1 cellular context compared by ENCODE assay signal in genomic region chr15:37206690-37207089, GRCh38.
TF ChIP-seq lines count a peak whose summit lies in the region.

No MANE protein-coding gene starts in this region.

TF ChIP-seq in HepG2, 621 proteins besides CTCF, POLR2A, EP300 and RAD21 (continued from another document):
- TF ChIP-seq AFF4 (CRISPR knock-in tag; IDR thresholded peaks at IDR 0.05) (no peak), MTA3 (CRISPR knock-in tag; IDR thresholded peaks at IDR 0.05) (no peak), NFKB2 (CRISPR knock-in tag; IDR thresholded peaks at IDR 0.05; ENCODE audit: borderline replicate concordance) (no peak), TBX2 (CRISPR knock-in tag; IDR thresholded peaks at IDR 0.05; ENCODE audit: borderline replicate concordance) (no peak), TBL1XR1 (IDR thresholded peaks at IDR 0.05; ENCODE audit: borderline replicate concordance, low read length, partially characterized antibody) (no peak), ZMYM4 (CRISPR knock-in tag; IDR thresholded peaks at IDR 0.05) (no peak), FOXA3 (CRISPR knock-in tag; IDR thresholded peaks at IDR 0.05) (peak; percentile 51), PAF1 (CRISPR knock-in tag; IDR thresholded peaks at IDR 0.05) (no peak), POLR2AphosphoS2 (IDR thresholded peaks at IDR 0.05; ENCODE audit: low read depth, low read length) (no peak), MAX (IDR thresholded peaks at IDR 0.05) (no peak), ZNF83 (CRISPR knock-in tag; IDR thresholded peaks at IDR 0.05; ENCODE audit: borderline replicate concordance) (no peak), ETV6 (CRISPR knock-in tag; conservative IDR thresholded peaks at IDR 0.05) (no peak), ZNF747 (CRISPR knock-in tag; IDR thresholded peaks at IDR 0.05; ENCODE audit: borderline replicate concordance) (no peak), ZNF564 (CRISPR knock-in tag; IDR thresholded peaks at IDR 0.05) (no peak), GATAD2A (CRISPR knock-in tag; IDR thresholded peaks at IDR 0.05) (no peak), E2F2 (CRISPR knock-in tag; IDR thresholded peaks at IDR 0.05; ENCODE audit: borderline replicate concordance) (no peak), ISL2 (CRISPR knock-in tag; IDR thresholded peaks at IDR 0.05) (no peak), THAP7 (CRISPR knock-in tag; IDR thresholded peaks at IDR 0.05) (no peak), NFE2L2 (IDR thresholded peaks at IDR 0.05; ENCODE audit: low read length) (no peak), TBP (CRISPR knock-in tag; IDR thresholded peaks at IDR 0.05) (no peak), ZNF879 (CRISPR knock-in tag; IDR thresholded peaks at IDR 0.05) (no peak), ZNF34 (CRISPR knock-in tag; IDR thresholded peaks at IDR 0.05; ENCODE audit: borderline replicate concordance) (no peak), ZMAT3 (CRISPR knock-in tag; conservative IDR thresholded peaks at IDR 0.05) (no peak), AHDC1 (CRISPR knock-in tag; IDR thresholded peaks at IDR 0.05; ENCODE audit: borderline replicate concordance) (peak; percentile 31; the same call in 1 of the 2 replicates), HNF4A (CRISPR knock-in tag; IDR thresholded peaks at IDR 0.05) (peak; percentile 57), NBN (conservative IDR thresholded peaks at IDR 0.05) (no peak), NONO (IDR thresholded peaks at IDR 0.05) (no peak), NONO (CRISPR knock-in tag; conservative IDR thresholded peaks at IDR 0.05) (no peak), ZNF337 (CRISPR knock-in tag; IDR thresholded peaks at IDR 0.05; ENCODE audit: borderline replicate concordance, low read depth) (no peak), ZNF577 (CRISPR knock-in tag; IDR thresholded peaks at IDR 0.05; ENCODE audit: borderline replicate concordance, low read depth) (no peak), ZNF432 (CRISPR knock-in tag; IDR thresholded peaks at IDR 0.05; ENCODE audit: borderline replicate concordance) (no peak), SOX5 (CRISPR knock-in tag; IDR thresholded peaks at IDR 0.05; ENCODE audit: borderline replicate concordance) (0 out of 2 replicates have a peak, but pooled peaks have one; percentile 13), ZNF24 (IDR thresholded peaks at IDR 0.05) (no peak), IRX3 (CRISPR knock-in tag; IDR thresholded peaks at IDR 0.05; ENCODE audit: borderline replicate concordance, low read depth) (no peak), SALL1 (CRISPR knock-in tag; IDR thresholded peaks at IDR 0.05) (no peak), SP5 (CRISPR knock-in tag; IDR thresholded peaks at IDR 0.05; ENCODE audit: borderline replicate concordance, low read depth) (no peak), ZNF644 (CRISPR knock-in tag; IDR thresholded peaks at IDR 0.05; ENCODE audit: low read depth) (0 out of 2 replicates have a peak, but pooled peaks have one; percentile 31), ZFX (CRISPR knock-in tag; IDR thresholded peaks at IDR 0.05; ENCODE audit: low read depth) (peak; percentile 28; the same call in 1 of the 2 replicates), KMT2A (CRISPR knock-in tag; IDR thresholded peaks at IDR 0.05) (no peak), ZNF609 (CRISPR knock-in tag; IDR thresholded peaks at IDR 0.05; ENCODE audit: borderline replicate concordance) (no peak), MXD4 (CRISPR knock-in tag; IDR thresholded peaks at IDR 0.05) (no peak), ZNF510 (CRISPR knock-in tag; IDR thresholded peaks at IDR 0.05; ENCODE audit: low read depth) (no peak), GTF2F1 (IDR thresholded peaks at IDR 0.05; ENCODE audit: low read length) (no peak), NR1H2 (CRISPR knock-in tag; IDR thresholded peaks at IDR 0.05; ENCODE audit: borderline replicate concordance, low read depth) (no peak), ZNF773 (CRISPR knock-in tag; IDR thresholded peaks at IDR 0.05; ENCODE audit: borderline replicate concordance) (no peak), SOX13 (IDR thresholded peaks at IDR 0.05) (no peak), SOX13 (CRISPR knock-in tag; conservative IDR thresholded peaks at IDR 0.05 in 1 of 2, IDR thresholded peaks at IDR 0.05 in 1 of 2) (peak in 1 of 2 experiments; percentile 45; a peak in 2 of 4 replicates)
